In the genomic region with DNA sequence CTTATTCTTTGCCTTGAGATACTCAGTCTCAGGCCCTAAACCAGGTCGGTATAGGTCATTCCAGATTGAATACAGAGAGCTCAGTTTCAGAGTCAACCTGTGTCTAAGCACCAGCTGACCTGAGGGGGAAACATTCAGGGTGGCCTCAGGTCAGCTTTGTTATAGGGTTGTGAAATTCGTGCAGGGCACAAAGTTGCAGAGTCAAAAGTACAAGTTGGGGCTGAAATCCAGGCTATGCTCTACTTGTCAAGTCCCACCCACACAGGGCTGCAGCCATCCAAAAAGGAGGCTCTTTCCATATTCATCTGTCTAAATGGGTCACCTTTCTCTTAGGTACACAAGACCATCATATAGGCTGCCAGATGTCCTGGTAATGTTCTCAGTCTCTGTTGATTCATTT, we compare ENCODE assay signal across 28 cellular contexts.
"Had no signal": no experiment of that assay in that cellular context is flagged by ENCODE, and none has a peak within 500 bp of the region (broad histone marks: within the 10 kb centered on the region; RNA-seq: fewer than 3 reads in every experiment).

No MANE protein-coding gene starts in this region.

- DNase-seq: activated CD4-positive, alpha-beta memory T cell treated with anti-CD3 and anti-CD28 coated beads, Interleukin-2, amount 10 ng/mL, durations not matched to agents 7 days and 5 days; activated CD4-positive, alpha-beta T cell treated with anti-CD3 and anti-CD28 coated beads for 36 hours; activated CD4-positive, alpha-beta T cell treated with anti-CD3 and anti-CD28 coated beads, Interleukin-2, amount 10 ng/mL, durations not matched to agents 24 days and 14 days; activated CD4-positive, alpha-beta T cell treated with anti-CD3 and anti-CD28 coated beads, Interleukin-2, amount 50 U/mL, for 4 hours; activated CD4-positive, CD25-positive, alpha-beta regulatory T cell; activated CD4-positive, CD25-positive, alpha-beta regulatory T cell treated with anti-CD3 and anti-CD28 coated beads, Interleukin-2, amount 50 U/mL, for 72 hours; activated CD8-positive, alpha-beta memory T cell treated with anti-CD3 and anti-CD28 coated beads for 24 hours; activated effector memory CD4-positive, alpha-beta T cell treated with Interleukin-2 at 50 U/mL for 16 hours; activated gamma-delta T cell treated with Interleukin-2 at 50 U/mL for 16 hours; activated naive CD4-positive, alpha-beta T cell treated with anti-CD3 and anti-CD28 coated beads, Interleukin-2, amount 50 U/mL, for 16 hours; activated naive CD4-positive, alpha-beta T cell treated with Interleukin-2 at 50 U/mL for 16 hours; activated T-cell treated with anti-CD3 and anti-CD28 coated beads, Interleukin-2, amount 50 U/mL, for 4 hours; amniotic stem cell; anterior cingulate cortex; body of pancreas; caudate nucleus; cortex of kidney; dermis blood vessel endothelial cell; effector CD4-positive, alpha-beta T cell; effector memory CD8-positive, alpha-beta T cell; erythroblast; foreskin melanocyte; head of caudate nucleus; T-helper 2 cell had no signal

- H3K27me3 ChIP-seq: body of pancreas, esophagus muscularis mucosa had no signal

- FAIRE-seq: colon had no signal

- H3K9me3 Mint-ChIP-seq: activated CD4-positive, alpha-beta memory T cell treated with anti-CD3 and anti-CD28 coated beads, Interleukin-2, amount 10 ng/mL, durations not matched to agents 7 days and 5 days; activated CD4-positive, alpha-beta T cell treated with anti-CD3 and anti-CD28 coated beads, Interleukin-2, amount 10 ng/mL, durations not matched to agents 24 days and 14 days; activated T-cell treated with anti-CD3 and anti-CD28 coated beads, Interleukin-2, amount 50 U/mL, for 4 hours; activated T-helper 17 cell treated with anti-CD3 and anti-CD28 coated beads, Interleukin-2, amount 50 U/mL, for 72 hours; effector memory CD8-positive, alpha-beta T cell had no signal

- ATAC-seq: activated CD4-positive, alpha-beta T cell treated with anti-CD3 and anti-CD28 coated beads for 36 hours; activated T-cell treated with anti-CD3 and anti-CD28 coated beads, Interleukin-2, amount 50 U/mL, for 4 hours; activated T-helper 17 cell treated with anti-CD3 and anti-CD28 coated beads, Interleukin-2, amount 50 U/mL, for 72 hours; body of pancreas; effector memory CD8-positive, alpha-beta T cell had no signal

- H3K27me3 Mint-ChIP-seq: activated naive CD8-positive, alpha-beta T cell; activated T-helper 17 cell treated with anti-CD3 and anti-CD28 coated beads, Interleukin-2, amount 50 U/mL, for 72 hours had no signal

- H3K9me3 ChIP-seq: body of pancreas, esophagus muscularis mucosa had no signal

- H3K27ac ChIP-seq: body of pancreas, esophagus muscularis mucosa had no signal

- H3K27ac Mint-ChIP-seq: activated CD4-positive, alpha-beta memory T cell treated with anti-CD3 and anti-CD28 coated beads, Interleukin-2, amount 10 ng/mL, durations not matched to agents 7 days and 5 days; activated CD4-positive, alpha-beta T cell treated with anti-CD3 and anti-CD28 coated beads for 36 hours; activated CD4-positive, alpha-beta T cell treated with anti-CD3 and anti-CD28 coated beads, Interleukin-2, amount 10 ng/mL, durations not matched to agents 24 days and 14 days; activated naive CD8-positive, alpha-beta T cell; activated T-helper 17 cell treated with anti-CD3 and anti-CD28 coated beads, Interleukin-2, amount 50 U/mL, for 72 hours; effector memory CD8-positive, alpha-beta T cell had no signal

- H3K36me3 Mint-ChIP-seq: activated naive CD8-positive, alpha-beta T cell had no signal

- H3K36me3 ChIP-seq: esophagus muscularis mucosa had no signal

- H3K4me3 ChIP-seq: body of pancreas, esophagus muscularis mucosa had no signal

- H3K4me1 ChIP-seq: body of pancreas, esophagus muscularis mucosa had no signal

- H3K4me1 Mint-ChIP-seq: activated CD4-positive, alpha-beta memory T cell treated with anti-CD3 and anti-CD28 coated beads, Interleukin-2, amount 10 ng/mL, durations not matched to agents 7 days and 5 days; activated CD4-positive, alpha-beta T cell treated with anti-CD3 and anti-CD28 coated beads for 36 hours; activated CD4-positive, alpha-beta T cell treated with anti-CD3 and anti-CD28 coated beads, Interleukin-2, amount 10 ng/mL, durations not matched to agents 24 days and 14 days; activated T-helper 17 cell treated with anti-CD3 and anti-CD28 coated beads, Interleukin-2, amount 50 U/mL, for 72 hours had no signal

- H3K4me3 Mint-ChIP-seq: activated CD4-positive, alpha-beta memory T cell treated with anti-CD3 and anti-CD28 coated beads, Interleukin-2, amount 10 ng/mL, durations not matched to agents 7 days and 5 days; activated CD4-positive, alpha-beta T cell treated with anti-CD3 and anti-CD28 coated beads for 36 hours; activated CD4-positive, alpha-beta T cell treated with anti-CD3 and anti-CD28 coated beads, Interleukin-2, amount 10 ng/mL, durations not matched to agents 24 days and 14 days; activated naive CD8-positive, alpha-beta T cell; activated T-cell treated with anti-CD3 and anti-CD28 coated beads, Interleukin-2, amount 50 U/mL, for 4 hours; activated T-helper 17 cell treated with anti-CD3 and anti-CD28 coated beads, Interleukin-2, amount 50 U/mL, for 72 hours; effector memory CD8-positive, alpha-beta T cell had no signal
